In genomic region chr6:109687271-109687721, GRCh38 we compare ENCODE assay signal across 9 cellular contexts. TPM values are rescaled to one million over a fixed set of nuclear protein-coding genes. Genes with fewer than 3 reads are reported as not detected.
DNase-seq lines count a peak whose midpoint lies in the region; ATAC-seq and TF ChIP-seq lines count a peak whose summit lies in the region.
"Had no signal": no experiment of that assay in that cellular context is flagged by ENCODE, and none has a peak within 500 bp of the region (broad histone marks: within the 10 kb centered on the region; RNA-seq: fewer than 3 reads in every experiment).

No MANE protein-coding gene starts in this region.

- peak overlapping the region in 2 of 3 experiments; percentile 12 to 37 for H3K4me3 Mint-ChIP-seq in nephron
- no peak overlapping the region for H3K4me3 Mint-ChIP-seq in endodermal cell
- H3K4me3 Mint-ChIP-seq: B cell had no signal

- no peak overlapping the region for H3K9ac ChIP-seq in endodermal cell (ENCODE audit: extremely low read depth, low read length, poor library complexity, severe bottlenecking)

- TF ChIP-seq CTCF in astrocyte of the cerebellum (IDR thresholded peaks at IDR 0.05; ENCODE audit: low read depth, low read length, missing control alignments) (no peak), nephron (IDR thresholded peaks at IDR 0.05; ENCODE audit: unreplicated experiment in 3 of 3) (no peak), endodermal cell (conservative IDR thresholded peaks at IDR 0.05) (no peak)

- 78 to 88% methylated on average over 2 of the region's 2 CpGs for WGBS in endodermal cell (ENCODE audit: insufficient coverage in 1 of 2, insufficient read length in 1 of 2), 2 experiments

- no peak overlapping the region for H3K4me3 ChIP-seq in Jurkat, Clone E6-1 (ENCODE audit: low read length)
- H3K4me3 ChIP-seq in astrocyte of the cerebellum (ENCODE audit: low read depth, low read length) (no peak overlapping the region), endodermal cell (ENCODE audit: low read length) (no peak overlapping the region)

- H3K27me3 Mint-ChIP-seq in nephron (ENCODE audit: low read depth): peaks cover 4% of the 10 kb centered on the region
- peaks cover 18% of the 10 kb centered on the region for H3K27me3 Mint-ChIP-seq in endodermal cell (ENCODE audit: insufficient read depth)
- H3K27me3 Mint-ChIP-seq: B cell had no signal

- H3K36me3 Mint-ChIP-seq in nephron (ENCODE audit: low read depth) (peaks cover 5% of the 10 kb centered on the region), endodermal cell (ENCODE audit: low read depth) (peaks cover 4% of the 10 kb centered on the region)

- H3K27ac ChIP-seq in endodermal cell (ENCODE audit: low read depth, low read length): no peak overlapping the region

- peaks cover 16% of the 10 kb centered on the region for H3K27me3 ChIP-seq in endodermal cell (ENCODE audit: control insufficient read depth, insufficient read depth, low read length, poor library complexity, severe bottlenecking)

- in situ Hi-C loops in astrocyte of the cerebellum (cut with HindIII; ENCODE audit: low sequenced_read_pairs): no loop called here

- H3K27ac Mint-ChIP-seq in nephron: no peak overlapping the region
- no peak overlapping the region for H3K27ac Mint-ChIP-seq in endodermal cell

- peaks cover 5% of the 10 kb centered on the region for H3K9me3 ChIP-seq in endodermal cell (ENCODE audit: control insufficient read depth, low read length)

- H3K9me3 Mint-ChIP-seq in nephron (peaks cover 11% of the 10 kb centered on the region), endodermal cell (peaks cover 28% of the 10 kb centered on the region)

- no peaks in the 10 kb centered on the region for H3K36me3 ChIP-seq in endodermal cell (ENCODE audit: control insufficient read depth, insufficient read depth, low read length)

- peak; percentile 14 to 15 for ATAC-seq in activated CD4-positive, CD25-positive, alpha-beta regulatory T cell treated with anti-CD3 and anti-CD28 coated beads, Interleukin-2, amount 50 U/mL, for 24 hours
- no peak for ATAC-seq in HG03045 (IDR thresholded peaks at IDR 0.05; ENCODE audit: unreplicated experiment)
- no peak for ATAC-seq in left lobe of liver

- DNase-seq in activated CD4-positive, CD25-positive, alpha-beta regulatory T cell treated with anti-CD3 and anti-CD28 coated beads, Interleukin-2, amount 50 U/mL, for 72 hours: no peak
- DNase-seq in Jurkat, Clone E6-1 (ENCODE audit: low read depth, low spot score): peak; percentile 3
- DNase-seq in astrocyte of the cerebellum (ENCODE audit: low read depth) (peak; percentile 67), endodermal cell (no peak), left lobe of liver (ENCODE audit: low spot score) (no peak)

- H3K4me1 Mint-ChIP-seq in nephron: peaks cover 17% of the 10 kb centered on the region
- peaks cover 8% of the 10 kb centered on the region for H3K4me1 Mint-ChIP-seq in endodermal cell

- H3K4me1 ChIP-seq in endodermal cell (ENCODE audit: control insufficient read depth, insufficient read depth, low read length): no peaks in the 10 kb centered on the region

RNA-seq across cellular contexts. Expression of gene AK9, which starts 3.7 kb away (rescaled TPM):
- polyA plus RNA-seq in Jurkat, Clone E6-1 (2012; ENCODE audit: insufficient read depth, insufficient read length): 6.3 TPM
- total RNA-seq in endodermal cell (1 to 10 TPM; 1.8 to 2.7 TPM), left lobe of liver (1.6 TPM)
- 8.7 TPM for polyA plus RNA-seq in endodermal cell (2013, experiment 1 of 2)
- 7.4 TPM for polyA plus RNA-seq in endodermal cell (2013, experiment 2 of 2)

RNA-seq across cellular contexts. Expression of gene FIG4, which starts 3.8 kb away (rescaled TPM):
- 19.0 TPM for polyA plus RNA-seq in Jurkat, Clone E6-1 (2012; ENCODE audit: insufficient read depth, insufficient read length)
- total RNA-seq in endodermal cell: 10 to 100 TPM; 20.8 to 22.6 TPM
- 29.5 TPM for polyA plus RNA-seq in endodermal cell (2013, experiment 1 of 2)
- polyA plus RNA-seq in endodermal cell (2013, experiment 2 of 2): 25.9 TPM
- 4.6 TPM for total RNA-seq in left lobe of liver

Comparison
In these comparisons a context has a peak if more than half of its experiments do, and no peak if none do; other contexts are left out.
1. ATAC-seq: peak in activated CD4-positive, CD25-positive, alpha-beta regulatory T cell treated with anti-CD3 and anti-CD28 coated beads, Interleukin-2, amount 50 U/mL, for 24 hours (2 of 2); none in HG03045 (single experiment) and left lobe of liver (single experiment).
2. DNase-seq: peak in Jurkat, Clone E6-1 (single experiment) and astrocyte of the cerebellum (single experiment); none in activated CD4-positive, CD25-positive, alpha-beta regulatory T cell treated with anti-CD3 and anti-CD28 coated beads, Interleukin-2, amount 50 U/mL, for 72 hours (single experiment), endodermal cell (single experiment) and left lobe of liver (single experiment).